Comparison of ENCODE assay signal across 1 cellular context in the genomic region with DNA sequence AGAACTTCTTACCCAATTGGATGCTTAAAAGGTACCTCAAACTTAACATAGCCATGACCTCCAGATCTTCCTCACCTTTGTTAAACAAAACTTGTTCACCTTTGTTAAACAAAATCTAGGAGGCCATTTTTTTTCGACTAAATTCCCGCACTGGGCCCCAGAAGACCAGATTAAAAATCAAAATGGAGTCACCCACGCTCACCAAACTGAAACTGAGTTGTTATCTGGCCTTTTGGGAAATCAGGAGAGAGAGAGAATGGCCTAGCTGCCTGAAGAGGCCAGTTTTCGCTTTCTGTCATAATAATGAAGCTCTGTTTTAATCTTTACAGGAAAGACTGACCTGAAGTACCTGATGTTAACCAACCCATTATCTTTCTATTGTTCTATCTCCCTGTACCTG.
A peak's percentile ranks its signal among the peaks of the same experiment; 100 is the strongest.
TF ChIP-seq lines count a peak whose summit lies in the region.

No MANE protein-coding gene starts in this region.

TF ChIP-seq in K562, 482 proteins besides CTCF, POLR2A, EP300 and RAD21 (continued from another document and continues in another):
- TF ChIP-seq, protein P1, sequence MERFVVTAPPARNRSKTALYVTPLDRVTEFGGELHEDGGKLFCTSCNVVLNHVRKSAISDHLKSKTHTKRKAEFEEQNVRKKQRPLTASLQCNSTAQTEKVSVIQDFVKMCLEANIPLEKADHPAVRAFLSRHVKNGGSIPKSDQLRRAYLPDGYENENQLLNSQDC (CRISPR knock-in tag; IDR thresholded peaks at IDR 0.05): no peak
- TF ChIP-seq ZFP1 (CRISPR knock-in tag; IDR thresholded peaks at IDR 0.05): peak; percentile 65; the same call in 1 of the 2 replicates
- TF ChIP-seq, protein P2, sequence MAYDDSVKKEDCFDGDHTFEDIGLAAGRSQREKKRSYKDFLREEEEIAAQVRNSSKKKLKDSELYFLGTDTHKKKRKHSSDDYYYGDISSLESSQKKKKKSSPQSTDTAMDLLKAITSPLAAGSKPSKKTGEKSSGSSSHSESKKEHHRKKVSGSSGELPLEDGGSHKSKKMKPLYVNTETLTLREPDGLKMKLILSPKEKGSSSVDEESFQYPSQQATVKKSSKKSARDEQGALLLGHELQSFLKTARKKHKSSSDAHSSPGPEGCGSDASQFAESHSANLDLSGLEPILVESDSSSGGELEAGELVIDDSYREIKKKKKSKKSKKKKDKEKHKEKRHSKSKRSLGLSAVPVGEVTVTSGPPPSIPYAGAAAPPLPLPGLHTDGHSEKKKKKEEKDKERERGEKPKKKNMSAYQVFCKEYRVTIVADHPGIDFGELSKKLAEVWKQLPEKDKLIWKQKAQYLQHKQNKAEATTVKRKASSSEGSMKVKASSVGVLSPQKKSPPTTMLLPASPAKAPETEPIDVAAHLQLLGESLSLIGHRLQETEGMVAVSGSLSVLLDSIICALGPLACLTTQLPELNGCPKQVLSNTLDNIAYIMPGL (CRISPR knock-in tag; IDR thresholded peaks at IDR 0.05): no peak
- no peak for TF ChIP-seq NRF1 (conservative IDR thresholded peaks at IDR 0.05 in 1 of 2, IDR thresholded peaks at IDR 0.05 in 1 of 2)
- TF ChIP-seq ZNF311 (CRISPR knock-in tag; IDR thresholded peaks at IDR 0.05): peak; percentile 99
- no peak for TF ChIP-seq ELK3 (CRISPR knock-in tag; IDR thresholded peaks at IDR 0.05)
- no peak; the same call in 1 of the 2 replicates for TF ChIP-seq HBP1 (CRISPR knock-in tag; IDR thresholded peaks at IDR 0.05)
- no peak for TF ChIP-seq GTF2E2 (tag; IDR thresholded peaks at IDR 0.05)
- no peak for TF ChIP-seq SAFB (IDR thresholded peaks at IDR 0.05; ENCODE audit: borderline replicate concordance, low read depth, low read length)
- TF ChIP-seq, protein P3, sequence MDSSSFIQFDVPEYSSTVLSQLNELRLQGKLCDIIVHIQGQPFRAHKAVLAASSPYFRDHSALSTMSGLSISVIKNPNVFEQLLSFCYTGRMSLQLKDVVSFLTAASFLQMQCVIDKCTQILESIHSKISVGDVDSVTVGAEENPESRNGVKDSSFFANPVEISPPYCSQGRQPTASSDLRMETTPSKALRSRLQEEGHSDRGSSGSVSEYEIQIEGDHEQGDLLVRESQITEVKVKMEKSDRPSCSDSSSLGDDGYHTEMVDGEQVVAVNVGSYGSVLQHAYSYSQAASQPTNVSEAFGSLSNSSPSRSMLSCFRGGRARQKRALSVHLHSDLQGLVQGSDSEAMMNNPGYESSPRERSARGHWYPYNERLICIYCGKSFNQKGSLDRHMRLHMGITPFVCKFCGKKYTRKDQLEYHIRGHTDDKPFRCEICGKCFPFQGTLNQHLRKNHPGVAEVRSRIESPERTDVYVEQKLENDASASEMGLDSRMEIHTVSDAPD (CRISPR knock-in tag; IDR thresholded peaks at IDR 0.05): no peak
- TF ChIP-seq ATF3 (IDR thresholded peaks at IDR 0.05): no peak
- no peak for TF ChIP-seq ATF3 (CRISPR knock-in tag; conservative IDR thresholded peaks at IDR 0.05)
- no peak for TF ChIP-seq FOSL1 (tag; conservative IDR thresholded peaks at IDR 0.05)
- TF ChIP-seq ZNF318 (IDR thresholded peaks at IDR 0.05; ENCODE audit: borderline replicate concordance in 1 of 2, low read depth in 1 of 2): no peak
- TF ChIP-seq TAF9B (IDR thresholded peaks at IDR 0.05; ENCODE audit: partially characterized antibody): no peak
- TF ChIP-seq NCOR1 (IDR thresholded peaks at IDR 0.05): no peak
- TF ChIP-seq ZNF133 (CRISPR knock-in tag; IDR thresholded peaks at IDR 0.05): no peak
- TF ChIP-seq, protein P4, sequence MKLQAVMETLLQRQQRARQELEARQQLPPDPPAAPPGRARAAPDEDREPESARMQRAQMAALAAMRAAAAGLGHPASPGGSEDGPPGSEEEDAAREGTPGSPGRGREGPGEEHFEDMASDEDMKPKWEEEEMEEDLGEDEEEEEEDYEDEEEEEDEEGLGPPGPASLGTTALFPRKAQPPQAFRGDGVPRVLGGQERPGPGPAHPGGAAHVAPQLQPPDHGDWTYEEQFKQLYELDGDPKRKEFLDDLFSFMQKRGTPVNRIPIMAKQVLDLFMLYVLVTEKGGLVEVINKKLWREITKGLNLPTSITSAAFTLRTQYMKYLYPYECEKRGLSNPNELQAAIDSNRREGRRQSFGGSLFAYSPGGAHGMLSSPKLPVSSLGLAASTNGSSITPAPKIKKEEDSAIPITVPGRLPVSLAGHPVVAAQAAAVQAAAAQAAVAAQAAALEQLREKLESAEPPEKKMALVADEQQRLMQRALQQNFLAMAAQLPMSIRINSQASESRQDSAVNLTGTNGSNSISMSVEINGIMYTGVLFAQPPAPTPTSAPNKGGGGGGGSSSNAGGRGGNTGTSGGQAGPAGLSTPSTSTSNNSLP (IDR thresholded peaks at IDR 0.05; ENCODE audit: borderline replicate concordance, low read depth, low read length): no peak
- no peak for TF ChIP-seq VEZF1 (CRISPR knock-in tag; IDR thresholded peaks at IDR 0.05)
- no peak for TF ChIP-seq STAT5B (CRISPR knock-in tag; IDR thresholded peaks at IDR 0.05)
- TF ChIP-seq HDAC8 (tag; IDR thresholded peaks at IDR 0.05): peak; percentile 95
- TF ChIP-seq POLR3G (IDR thresholded peaks at IDR 0.05; ENCODE audit: extremely low read depth, insufficient read length, insufficient replicate concordance): no peak
- no peak for TF ChIP-seq U2AF1 (optimal IDR thresholded peaks at IDR 0.05; ENCODE audit: low read depth, low read length)
- peak; percentile 97 for TF ChIP-seq CREB3 (tag; conservative IDR thresholded peaks at IDR 0.05; ENCODE audit: low read depth)
- TF ChIP-seq PATZ1 (CRISPR knock-in tag; IDR thresholded peaks at IDR 0.05; ENCODE audit: borderline replicate concordance): no peak
- TF ChIP-seq SUPT5H (IDR thresholded peaks at IDR 0.05): no peak
- TF ChIP-seq PTTG1 (tag; IDR thresholded peaks at IDR 0.05; ENCODE audit: low read depth): peak; percentile 91
